ENCODE assay signal across 9 cellular contexts in the genomic region with DNA sequence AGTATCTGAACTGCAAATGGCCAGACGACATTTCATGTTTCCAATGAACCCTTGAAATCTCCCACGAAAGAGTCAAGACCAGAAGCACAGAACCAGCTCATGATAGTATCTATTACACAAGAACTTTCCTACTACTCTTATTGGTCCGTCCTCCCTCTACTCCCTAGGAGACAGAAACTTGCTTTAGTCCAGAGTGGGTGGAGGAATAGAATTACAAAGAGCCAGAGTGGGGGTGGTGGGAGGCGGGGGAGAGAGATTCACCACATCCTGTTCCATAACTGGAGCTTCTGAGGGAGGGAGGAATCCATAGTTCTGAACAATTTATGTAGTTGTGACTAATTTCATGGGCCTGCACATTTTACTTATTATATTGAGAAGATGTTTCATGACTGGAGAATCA. TPM values are rescaled to one million over a fixed set of nuclear protein-coding genes. Genes with fewer than 3 reads are reported as not detected.
DNase-seq lines count a peak whose midpoint lies in the region; ATAC-seq and TF ChIP-seq lines count a peak whose summit lies in the region.
"Had no signal": no experiment of that assay in that cellular context is flagged by ENCODE, and none has a peak within 500 bp of the region (broad histone marks: within the 10 kb centered on the region; RNA-seq: fewer than 3 reads in every experiment).

No MANE protein-coding gene starts in this region.

- peaks cover 24% of the 10 kb centered on the region for H3K9me3 Mint-ChIP-seq in activated CD4-positive, alpha-beta T cell treated with anti-CD3 and anti-CD28 coated beads, Interleukin-2, amount 10 ng/mL, durations not matched to agents 24 days and 14 days

- peaks cover 16% of the 10 kb centered on the region for H3K4me1 Mint-ChIP-seq in activated CD4-positive, alpha-beta T cell treated with anti-CD3 and anti-CD28 coated beads, Interleukin-2, amount 10 ng/mL, durations not matched to agents 24 days and 14 days

- no peak for TF ChIP-seq EP300 in gastroesophageal sphincter (IDR thresholded peaks at IDR 0.05)

- TF ChIP-seq CTCF in RWPE2 (IDR thresholded peaks at IDR 0.05; ENCODE audit: poor library complexity, severe bottlenecking) = no peak
- no peak for TF ChIP-seq CTCF in fibroblast of the aortic adventitia (IDR thresholded peaks at IDR 0.05; ENCODE audit: insufficient read depth, low read length)
- TF ChIP-seq CTCF in gastroesophageal sphincter (IDR thresholded peaks at IDR 0.05) = no peak

- H3K27ac ChIP-seq in RWPE2 (ENCODE audit: poor library complexity, severe bottlenecking) = peak overlapping the region; percentile 72
- H3K27ac ChIP-seq in gastroesophageal sphincter = no peak overlapping the region
- H3K27ac ChIP-seq: C4-2B had no signal

- DNase-seq in activated CD4-positive, alpha-beta T cell treated with anti-CD3 and anti-CD28 coated beads, Interleukin-2, amount 10 ng/mL, durations not matched to agents 24 days and 14 days = peak; percentile 54
- DNase-seq in activated CD4-positive, alpha-beta T cell treated with anti-CD3 and anti-CD28 coated beads for 1 hour = no peak
- DNase-seq in RWPE2 (ENCODE audit: low spot score) (peak; percentile 87), fibroblast of the aortic adventitia (ENCODE audit: low read depth) (peak; percentile 18), activated gamma-delta T cell (lab: John Stamatoyannopoulos, UW) (no peak)
- DNase-seq in stimulated activated CD8-positive, alpha-beta memory T cell treated with anti-CD3 and anti-CD28 coated beads, Interleukin-2, amount 100 ng/mL, for 48 hours (ENCODE audit: low read depth in 2 of 2) = peak; percentile 25 to 42

- H3K4me3 Mint-ChIP-seq in activated CD4-positive, alpha-beta T cell treated with anti-CD3 and anti-CD28 coated beads, Interleukin-2, amount 10 ng/mL, durations not matched to agents 24 days and 14 days = no peak overlapping the region

- H3K4me3 ChIP-seq in RWPE2 (ENCODE audit: severe bottlenecking) = no peak overlapping the region
- no peak overlapping the region for H3K4me3 ChIP-seq in fibroblast of the aortic adventitia (ENCODE audit: low read depth, low read length)
- H3K4me3 ChIP-seq in gastroesophageal sphincter = no peak overlapping the region

- no peaks in the 10 kb centered on the region for H3K36me3 ChIP-seq in RWPE2 (ENCODE audit: low read depth)
- no peaks in the 10 kb centered on the region for H3K36me3 ChIP-seq in gastroesophageal sphincter

- H3K4me1 ChIP-seq in RWPE2 (ENCODE audit: insufficient read depth, poor library complexity, severe bottlenecking) (peaks cover 18% of the 10 kb centered on the region), gastroesophageal sphincter (no peaks in the 10 kb centered on the region)

- 62 to 63% methylated on average over 3 to 4 of the region's 4 CpGs for WGBS in gastroesophageal sphincter (ENCODE audit: low coverage in 1 of 2), 2 donors

- H3K36me3 Mint-ChIP-seq in activated CD4-positive, alpha-beta T cell treated with anti-CD3 and anti-CD28 coated beads, Interleukin-2, amount 10 ng/mL, durations not matched to agents 24 days and 14 days (ENCODE audit: low read depth) = peaks cover 9% of the 10 kb centered on the region

- no peak for TF ChIP-seq POLR2A in gastroesophageal sphincter (IDR thresholded peaks at IDR 0.05)

- H3K27me3 ChIP-seq in RWPE2 (ENCODE audit: insufficient read depth, poor library complexity, severe bottlenecking) = no peaks in the 10 kb centered on the region
- peaks cover 26% of the 10 kb centered on the region for H3K27me3 ChIP-seq in gastroesophageal sphincter

- ATAC-seq in RWPE2 (ENCODE audit: low read depth) (peak; percentile 99), gastroesophageal sphincter (no peak), GM21717 (IDR thresholded peaks at IDR 0.05; ENCODE audit: unreplicated experiment) (no peak)

- H3K9me3 ChIP-seq in RWPE2 (ENCODE audit: severe bottlenecking) = peaks cover 12% of the 10 kb centered on the region
- peaks cover 0 to 13% (median 0%) of the 10 kb centered on the region in 3 donors for H3K9me3 ChIP-seq in gastroesophageal sphincter

- peak overlapping the region; percentile 3 for H3K27ac Mint-ChIP-seq in activated CD4-positive, alpha-beta T cell treated with anti-CD3 and anti-CD28 coated beads, Interleukin-2, amount 10 ng/mL, durations not matched to agents 24 days and 14 days

- intact Hi-C loops in activated CD4-positive, alpha-beta T cell treated with anti-CD3 and anti-CD28 coated beads, Interleukin-2, amount 10 ng/mL, durations not matched to agents 24 days and 14 days (cut with micrococcal nuclease) = loop anchor here (1.0 to 5.0 kb wide), 2 partner anchors 141 to 476 kb away; partner anchors contain the start of gene NCOA5

- peaks cover 5% of the 10 kb centered on the region for H3K27me3 Mint-ChIP-seq in activated CD4-positive, alpha-beta T cell treated with anti-CD3 and anti-CD28 coated beads, Interleukin-2, amount 10 ng/mL, durations not matched to agents 24 days and 14 days

RNA-seq across cellular contexts. Expression of gene WFDC10A, which starts 18.5 kb away (rescaled TPM):
- total RNA-seq in activated CD4-positive, alpha-beta T cell treated with anti-CD3 and anti-CD28 coated beads, Interleukin-2, amount 10 ng/mL, durations not matched to agents 24 days and 14 days = not detected in 2 replicates
- total RNA-seq in fibroblast of the aortic adventitia (ENCODE audit: low replicate concordance) (not detected in 2 replicates), gastroesophageal sphincter (not detected)

RNA-seq across cellular contexts. Expression of gene WFDC9, which starts 20.0 kb away (rescaled TPM):
- total RNA-seq in activated CD4-positive, alpha-beta T cell treated with anti-CD3 and anti-CD28 coated beads, Interleukin-2, amount 10 ng/mL, durations not matched to agents 24 days and 14 days = not detected in 2 replicates
- total RNA-seq in fibroblast of the aortic adventitia (ENCODE audit: low replicate concordance) (not detected in 2 replicates), gastroesophageal sphincter (not detected)

RNA-seq across cellular contexts. Expression of gene WFDC8, which starts 32.0 kb away (rescaled TPM):
- total RNA-seq in activated CD4-positive, alpha-beta T cell treated with anti-CD3 and anti-CD28 coated beads, Interleukin-2, amount 10 ng/mL, durations not matched to agents 24 days and 14 days = not detected in 2 replicates
- not detected in 2 replicates for total RNA-seq in fibroblast of the aortic adventitia (ENCODE audit: low replicate concordance)
- not detected for total RNA-seq in gastroesophageal sphincter

RNA-seq across cellular contexts. Expression of gene WFDC11, which starts 59.0 kb away (rescaled TPM):
- not detected in 2 replicates for total RNA-seq in activated CD4-positive, alpha-beta T cell treated with anti-CD3 and anti-CD28 coated beads, Interleukin-2, amount 10 ng/mL, durations not matched to agents 24 days and 14 days
- total RNA-seq in fibroblast of the aortic adventitia (ENCODE audit: low replicate concordance) (not detected in 2 replicates), gastroesophageal sphincter (not detected)

Comparison
In these comparisons a context has a peak if more than half of its experiments do, and no peak if none do; other contexts are left out.
1. DNase-seq: peak in activated CD4-positive, alpha-beta T cell treated with anti-CD3 and anti-CD28 coated beads, Interleukin-2, amount 10 ng/mL, durations not matched to agents 24 days and 14 days (single experiment), RWPE2 (single experiment), fibroblast of the aortic adventitia (single experiment) and stimulated activated CD8-positive, alpha-beta memory T cell treated with anti-CD3 and anti-CD28 coated beads, Interleukin-2, amount 100 ng/mL, for 48 hours (2 of 2); none in activated CD4-positive, alpha-beta T cell treated with anti-CD3 and anti-CD28 coated beads for 1 hour (single experiment) and activated gamma-delta T cell (single experiment).